ENCODE assay signal across 16 cellular contexts in the genomic region with DNA sequence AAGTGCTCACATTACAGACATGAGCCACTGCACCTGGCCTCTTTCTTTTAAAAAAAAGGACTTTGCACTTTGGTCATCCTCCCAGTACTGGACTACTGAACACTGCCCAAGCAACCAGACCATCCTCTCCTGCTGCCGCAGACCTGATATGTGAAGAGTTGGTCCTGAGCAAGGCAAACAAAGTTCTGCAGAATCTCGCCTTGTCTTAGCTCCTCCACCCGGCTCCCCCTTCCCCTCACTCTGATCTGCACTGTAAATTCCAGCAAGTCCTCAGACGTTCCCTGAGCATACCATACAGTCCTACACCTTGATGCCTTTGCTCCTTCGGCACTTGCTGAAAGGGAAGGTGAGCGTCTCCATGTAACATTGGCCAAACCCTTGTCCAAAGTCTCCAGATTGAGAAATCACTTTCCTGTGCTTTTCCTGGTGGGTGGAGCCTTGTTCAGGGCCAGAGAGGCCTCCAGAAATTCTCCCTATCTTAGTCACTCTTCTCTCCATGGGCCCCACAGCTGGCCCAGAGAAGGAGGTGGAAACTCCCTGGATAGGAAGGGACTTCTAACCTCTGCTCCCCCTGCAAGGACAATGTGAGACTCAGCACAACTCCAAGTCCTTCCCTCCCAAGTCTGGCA. TPM values are rescaled to one million over a fixed set of nuclear protein-coding genes. Genes with fewer than 3 reads are reported as not detected.
DNase-seq lines count a peak whose midpoint lies in the region; ATAC-seq and TF ChIP-seq lines count a peak whose summit lies in the region.
"Had no signal": no experiment of that assay in that cellular context is flagged by ENCODE, and none has a peak within 500 bp of the region (broad histone marks: within the 10 kb centered on the region; RNA-seq: fewer than 3 reads in every experiment).

No MANE protein-coding gene starts in this region.

- intact Hi-C loops in Right ventricle myocardium inferior (cut with DNase I): no loop called here
- intact Hi-C loops in cardiac septum (cut with DNase I): no loop called here
- intact Hi-C loops in lower lobe of right lung (cut with DNase I): no loop called here

- H3K9me3 ChIP-seq in lower lobe of right lung: no peaks in the 10 kb centered on the region
- H3K9me3 ChIP-seq: suprapubic skin had no signal

- peak; percentile 75 for DNase-seq in Right ventricle myocardium inferior (ENCODE audit: missing footprints)
- DNase-seq in cardiac septum (ENCODE audit: low spot score): no peak
- DNase-seq in fibroblast of peridontal ligament (ENCODE audit: extremely low read depth): peak; percentile 30
- DNase-seq in lower lobe of right lung: no peak
- no peak for DNase-seq in CD1c-positive myeloid dendritic cell (ENCODE audit: extremely low spot score)
- DNase-seq in GM19238 (ENCODE audit: insufficient read length, low spot score): no peak
- DNase-seq: activated CD4-positive, alpha-beta T cell treated with anti-CD3 and anti-CD28 coated beads for 1 hour; caudate nucleus; immature natural killer cell; natural killer cell; NCI-H1436 treated with DMSO at 0.1 percent for 48 hours; NCI-H774 had no signal

- no peak overlapping the region for H3K4me3 ChIP-seq in lower lobe of right lung
- H3K4me3 ChIP-seq: suprapubic skin had no signal

- peaks cover 13% of the 10 kb centered on the region for H3K4me1 ChIP-seq in lower lobe of right lung

- TF ChIP-seq CTCF in lower lobe of right lung (IDR thresholded peaks at IDR 0.05): no peak

- H3K27ac ChIP-seq in lower lobe of right lung: peak overlapping the region; percentile 53
- H3K27ac ChIP-seq: 22Rv1, suprapubic skin had no signal

- H3K27me3 ChIP-seq in lower lobe of right lung (ENCODE audit: low read depth): no peaks in the 10 kb centered on the region
- H3K27me3 ChIP-seq: suprapubic skin had no signal

- peak; percentile 92 for ATAC-seq in Right ventricle myocardium inferior
- ATAC-seq in lower lobe of right lung: peak; percentile 65 to 77
- no peak for ATAC-seq in GM19397 (IDR thresholded peaks at IDR 0.05; ENCODE audit: unreplicated experiment)
- ATAC-seq in GM19395 (IDR thresholded peaks at IDR 0.05; ENCODE audit: unreplicated experiment): no peak
- ATAC-seq: natural killer cell had no signal

- H3K36me3 ChIP-seq in lower lobe of right lung: no peaks in the 10 kb centered on the region
- H3K36me3 ChIP-seq: suprapubic skin had no signal

RNA-seq across cellular contexts. Expression of a gene that starts 47.0 kb away (rescaled TPM):
- total RNA-seq in Right ventricle myocardium inferior (288 TPM), cardiac septum (116 TPM), lower lobe of right lung (390 TPM)

Comparison
In these comparisons a context has a peak if more than half of its experiments do, and no peak if none do; other contexts are left out.
1. DNase-seq: peak in Right ventricle myocardium inferior (single experiment) and fibroblast of peridontal ligament (single experiment); none in cardiac septum (single experiment), lower lobe of right lung (single experiment), CD1c-positive myeloid dendritic cell (single experiment) and GM19238 (single experiment).
2. ATAC-seq: peak in Right ventricle myocardium inferior (single experiment) and lower lobe of right lung (2 of 2); none in GM19397 (single experiment) and GM19395 (single experiment).